23 cellular contexts compared by ENCODE assay signal in the genomic region with DNA sequence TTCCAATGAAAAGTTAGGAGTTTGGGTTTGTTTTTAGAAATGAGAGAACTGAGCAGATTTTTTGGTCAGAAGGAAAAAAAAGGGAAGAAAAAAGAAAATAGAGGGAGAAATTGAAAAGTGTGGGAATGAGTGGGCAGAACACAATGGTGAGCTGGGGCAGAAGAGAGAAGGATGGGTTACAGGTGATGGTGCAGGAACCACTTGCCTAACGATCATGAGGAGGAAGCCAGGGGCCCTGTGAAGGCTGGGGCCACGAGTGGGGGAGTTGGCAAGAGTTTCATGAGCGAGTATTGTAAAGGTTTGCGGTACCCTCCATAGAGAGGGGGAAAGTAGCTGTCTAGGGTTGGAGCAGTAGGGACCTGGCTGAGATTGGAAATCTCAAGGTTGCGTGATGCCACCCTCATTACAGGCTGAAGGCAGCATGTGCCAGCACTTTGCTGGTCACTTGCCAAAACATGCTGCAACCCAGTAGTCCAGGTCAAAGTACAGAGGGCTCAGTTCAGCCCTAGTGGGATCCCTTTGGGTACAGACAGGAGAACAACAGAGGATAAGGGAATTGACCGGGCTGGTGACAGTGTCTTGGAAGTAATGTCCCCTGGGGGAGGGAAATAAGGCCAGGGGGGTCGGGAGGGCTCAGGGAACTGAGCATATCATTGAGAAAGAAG. TPM values are rescaled to one million over a fixed set of nuclear protein-coding genes. Genes with fewer than 3 reads are reported as not detected.
DNase-seq lines count a peak whose midpoint lies in the region; ATAC-seq and TF ChIP-seq lines count a peak whose summit lies in the region.
"Had no signal": no experiment of that assay in that cellular context is flagged by ENCODE, and none has a peak within 500 bp of the region (broad histone marks: within the 10 kb centered on the region; RNA-seq: fewer than 3 reads in every experiment).

No MANE protein-coding gene starts in this region.

- BruUV-seq in Panc1 (replicated peaks; lab: Mats Ljungman, UMichigan): no TSS peak

- no peak overlapping the region for H3K27ac ChIP-seq in Panc1 (ENCODE audit: low read length)
- no peak overlapping the region for H3K27ac ChIP-seq in duodenal mucosa (ENCODE audit: low read depth, low read length)
- H3K27ac ChIP-seq in osteoblast (ENCODE audit: low read depth, low read length): no peak overlapping the region
- H3K27ac ChIP-seq: brain microvascular endothelial cell, C4-2B, esophagus squamous epithelium, SJSA1 had no signal

- in situ Hi-C loops in Panc1 (cut with HindIII; ENCODE audit: low pct_unique_long_range_greater_than_20kb, low sequenced_read_pairs): no loop called here

- H3K79me2 ChIP-seq in osteoblast (ENCODE audit: insufficient read depth, low read length): peaks cover 10% of the 10 kb centered on the region

- ATAC-seq in Panc1: 0 out of 2 replicates have a peak, but pooled peaks have one; percentile 18

- H3K4me2 ChIP-seq in osteoblast (ENCODE audit: insufficient read depth, low read length): no peak overlapping the region

- intact Hi-C loops in Panc1 (cut with micrococcal nuclease; ENCODE audit: unreplicated experiment): no loop called here

- peaks cover 4% of the 10 kb centered on the region for H4K20me1 ChIP-seq in osteoblast (ENCODE audit: insufficient read depth, low read length)

- H3K27me3 ChIP-seq in Panc1 (ENCODE audit: control insufficient read depth, insufficient read depth, low read length) (no peaks in the 10 kb centered on the region), duodenal mucosa (ENCODE audit: control insufficient read depth in 1 of 2, insufficient read depth in 2 of 2, low read length in 2 of 2) (no peaks in the 10 kb centered on the region), osteoblast (ENCODE audit: insufficient read depth, low read length) (no peaks in the 10 kb centered on the region)
- H3K27me3 ChIP-seq: brain microvascular endothelial cell, esophagus squamous epithelium, SJSA1 had no signal

- POLR2A ChIA-PET in Panc1 (lab: Charles Lee): no interaction called here

- H3K9ac ChIP-seq in duodenal mucosa (ENCODE audit: low read depth in 1 of 2, low read length in 2 of 2): peak overlapping the region in 1 of 2 donors; percentile 32

- H3K36me3 ChIP-seq in Panc1 (ENCODE audit: control insufficient read depth, insufficient read depth, low read length): peaks cover 15% of the 10 kb centered on the region
- H3K36me3 ChIP-seq in duodenal mucosa (ENCODE audit: control insufficient read depth in 1 of 2, insufficient read depth in 2 of 2, low read length in 2 of 2): peaks cover 37 to 76% of the 10 kb centered on the region in 2 donors
- H3K36me3 ChIP-seq in osteoblast (ENCODE audit: insufficient read depth, low read length): peaks cover 83% of the 10 kb centered on the region

- H3K9me3 ChIP-seq in Panc1 (ENCODE audit: control insufficient read depth, insufficient read depth, low read depth, low read length) (no peaks in the 10 kb centered on the region), duodenal mucosa (ENCODE audit: control insufficient read depth in 1 of 2, low read length in 2 of 2) (no peaks in the 10 kb centered on the region), osteoblast (ENCODE audit: low read depth, low read length) (no peaks in the 10 kb centered on the region)
- H3K9me3 ChIP-seq: esophagus squamous epithelium, SJSA1 had no signal

- DNase-seq in HT-29 (ENCODE audit: low spot score) (peak; percentile 61), Panc1 (ENCODE audit: low read depth, low spot score) (no peak), osteoblast (ENCODE audit: insufficient read length, low spot score, missing footprints) (peak; percentile 25), DMS 273 (lab: John Stamatoyannopoulos, UW; ENCODE audit: unreplicated experiment) (no peak), iPS-NIHi11 (ENCODE audit: low spot score) (no peak), cerebellar nuclear complex (lab: John Stamatoyannopoulos, UW) (no peak)
- DNase-seq: activated CD4-positive, alpha-beta T cell treated with anti-CD3 and anti-CD28 coated beads for 4 hours; brain microvascular endothelial cell; esophagus squamous epithelium; kidney; mesenchymal stem cell; NCI-H1092; NCI-H187; NCI-H2171 treated with DMSO at 0.1 percent for 48 hours; NCI-H524 treated with DMSO at 0.1 percent for 48 hours; NK-92 treated with Interleukin-12 subunit alpha and Interleukin-12 subunit beta, amount 100 ng/mL, for 24 hours; retina; stimulated activated CD4-positive, alpha-beta T cell treated with anti-CD3 and anti-CD28 coated beads, Interleukin-12 subunit alpha, Interleukin-12 subunit beta, amount 100 ng/mL, for 4 hours; stimulated activated CD4-positive, alpha-beta T cell treated with anti-CD3 and anti-CD28 coated beads, Interleukin-4, amount 100 ng/mL, for 24 hours; stimulated activated naive CD4-positive, alpha-beta T cell treated with Interleukin-2 at 50 U/mL for 16 hours had no signal

- no peak overlapping the region for H2AFZ ChIP-seq in osteoblast (ENCODE audit: low read length)

- H3K4me1 ChIP-seq in Panc1 (ENCODE audit: control insufficient read depth, insufficient read depth, low read length) (no peaks in the 10 kb centered on the region), duodenal mucosa (ENCODE audit: control insufficient read depth in 1 of 2, insufficient read depth in 2 of 2, low read length in 2 of 2) (peaks cover 20 to 21% of the 10 kb centered on the region in 2 donors), osteoblast (ENCODE audit: insufficient read depth, low read length) (peaks cover 2% of the 10 kb centered on the region)
- H3K4me1 ChIP-seq: SJSA1 had no signal

- H3K4me3 ChIP-seq in Panc1 (ENCODE audit: low read depth in 2 of 2, low read length in 2 of 2): no peak overlapping the region
- peak overlapping the region; percentile 40 to 48 for H3K4me3 ChIP-seq in duodenal mucosa (ENCODE audit: low read depth in 1 of 2, low read length in 2 of 2)
- H3K4me3 ChIP-seq in osteoblast (ENCODE audit: insufficient read depth, low read length): no peak overlapping the region
- H3K4me3 ChIP-seq: esophagus squamous epithelium, SJSA1 had no signal

- CTCF ChIA-PET in Panc1 (lab: Charles Lee): no interaction called here

- TF ChIP-seq CTCF in Panc1 (IDR thresholded peaks at IDR 0.05): no peak
- no peak for TF ChIP-seq CTCF in osteoblast (IDR thresholded peaks at IDR 0.05; ENCODE audit: extremely low read depth, low read depth, low read length)

RNA-seq across cellular contexts. Expression of a gene that starts 6.6 kb away (rescaled TPM):
- total RNA-seq in HT-29 (2014; rRNA removed; shearing (Covaris generic)): 38.8 and 44.6 TPM in 2 replicates
- 74.6 TPM for total RNA-seq in Panc1 (2021; ENCODE audit: unreplicated experiment)
- 57.8 TPM for polyA plus RNA-seq in Panc1 (2012; ENCODE audit: insufficient read length)
- 38.6 and 46.3 TPM in 2 replicates for total RNA-seq in osteoblast

RNA-seq across cellular contexts. Expression of a gene that starts 28.5 kb away (rescaled TPM):
- total RNA-seq in HT-29 (2014; rRNA removed; shearing (Covaris generic)): 26.6 and 26.7 TPM in 2 replicates
- total RNA-seq in Panc1 (2021; ENCODE audit: unreplicated experiment) (40.6 TPM), osteoblast (10.0 and 10.5 TPM in 2 replicates)
- polyA plus RNA-seq in Panc1 (2012; ENCODE audit: insufficient read length): 36.7 TPM

RNA-seq across cellular contexts. Expression of a gene that starts 29.7 kb away (rescaled TPM):
- total RNA-seq in HT-29 (2014; rRNA removed; shearing (Covaris generic)): 58.7 and 72.9 TPM in 2 replicates
- total RNA-seq in Panc1 (2021; ENCODE audit: unreplicated experiment): 74.6 TPM
- 27.8 TPM for polyA plus RNA-seq in Panc1 (2012; ENCODE audit: insufficient read length)
- total RNA-seq in osteoblast: 19.9 and 28.6 TPM in 2 replicates

RNA-seq across cellular contexts. Expression of a gene that starts 54.2 kb away (rescaled TPM):
- 0.81 and 1.3 TPM in 2 replicates for total RNA-seq in HT-29 (2014; rRNA removed; shearing (Covaris generic))
- total RNA-seq in Panc1 (2021; ENCODE audit: unreplicated experiment) (10.0 TPM), osteoblast (0.29 and 0.36 TPM in 2 replicates)
- 3.9 TPM for polyA plus RNA-seq in Panc1 (2012; ENCODE audit: insufficient read length)

RNA-seq across cellular contexts. Expression of a gene that starts 58.6 kb away (rescaled TPM):
- total RNA-seq in HT-29 (2014; rRNA removed; shearing (Covaris generic)): 8.6 and 9.0 TPM in 2 replicates
- 42.4 TPM for total RNA-seq in Panc1 (2021; ENCODE audit: unreplicated experiment)
- 48.2 TPM for polyA plus RNA-seq in Panc1 (2012; ENCODE audit: insufficient read length)
- total RNA-seq in osteoblast: 13.4 and 13.6 TPM in 2 replicates

Comparison
In these comparisons a context has a peak if more than half of its experiments do, and no peak if none do; other contexts are left out.
1. DNase-seq: peak in HT-29 (single experiment) and osteoblast (single experiment); none in Panc1 (single experiment), DMS 273 (single experiment), iPS-NIHi11 (single experiment) and cerebellar nuclear complex (0 of 2).
2. H3K4me3 ChIP-seq: peak in duodenal mucosa (2 of 2); none in Panc1 (0 of 2) and osteoblast (single experiment).